Comparison of ENCODE assay signal across 11 cellular contexts in genomic region chr5:16713386-16713928, GRCh38.
DNase-seq lines count a peak whose midpoint lies in the region; ATAC-seq and TF ChIP-seq lines count a peak whose summit lies in the region.
"Had no signal": no experiment of that assay in that cellular context is flagged by ENCODE, and none has a peak within 500 bp of the region (broad histone marks: within the 10 kb centered on the region; RNA-seq: fewer than 3 reads in every experiment).

No MANE protein-coding gene starts in this region.

- H3K27ac ChIP-seq in Panc1 (ENCODE audit: low read length): no peak overlapping the region

- in situ Hi-C loops in Panc1 (cut with HindIII; ENCODE audit: low pct_unique_long_range_greater_than_20kb, low sequenced_read_pairs): no loop called here

- CTCF ChIA-PET in Panc1 (lab: Charles Lee): no interaction called here

- H3K36me3 ChIP-seq in Panc1 (ENCODE audit: control insufficient read depth, insufficient read depth, low read length): peaks cover 8% of the 10 kb centered on the region

- no peaks in the 10 kb centered on the region for H3K27me3 ChIP-seq in Panc1 (ENCODE audit: control insufficient read depth, insufficient read depth, low read length)

- H3K9me3 ChIP-seq in Panc1 (ENCODE audit: control insufficient read depth, insufficient read depth, low read depth, low read length): no peaks in the 10 kb centered on the region

- ATAC-seq in Panc1 (peak; percentile 38; the same call in 1 of the 2 replicates), GM21423 (IDR thresholded peaks at IDR 0.05; ENCODE audit: unreplicated experiment) (no peak), HG03571 (IDR thresholded peaks at IDR 0.05; ENCODE audit: unreplicated experiment) (no peak), HG02884 (IDR thresholded peaks at IDR 0.05; ENCODE audit: unreplicated experiment) (no peak)
- ATAC-seq: activated CD8-positive, alpha-beta memory T cell treated with anti-CD3 and anti-CD28 coated beads, Interleukin-2, amount 10 ng/mL, durations not matched to agents 7 days and 5 days had no signal

- H3K4me3 ChIP-seq in Panc1 (ENCODE audit: low read depth in 2 of 2, low read length in 2 of 2): no peak overlapping the region
- peak overlapping the region; percentile 23 for H3K4me3 ChIP-seq in fibroblast of villous mesenchyme (ENCODE audit: low read depth, low read length)

- TF ChIP-seq CTCF in Panc1 (IDR thresholded peaks at IDR 0.05): no peak
- no peak for TF ChIP-seq CTCF in fibroblast of villous mesenchyme (IDR thresholded peaks at IDR 0.05; ENCODE audit: insufficient read depth, low read depth, low read length)

- POLR2A ChIA-PET in Panc1 (lab: Charles Lee): no interaction called here

- BruUV-seq in Panc1 (replicated peaks; lab: Mats Ljungman, UMichigan): no TSS peak

- DNase-seq in COR-L47 (lab: John Stamatoyannopoulos, UW): peak; percentile 61
- no peak for DNase-seq in Panc1 (ENCODE audit: low read depth, low spot score)
- peak; percentile 28 for DNase-seq in fibroblast of villous mesenchyme (ENCODE audit: low read depth)
- DNase-seq in nucleus accumbens (lab: John Stamatoyannopoulos, UW): peak in 46 of 56 donors; percentile 15 to 82 (median 56)
- no peak for DNase-seq in DMS153 treated with DMSO at 0.1 percent for 48 hours (lab: John Stamatoyannopoulos, UW; ENCODE audit: unreplicated experiment)
- DNase-seq: activated CD8-positive, alpha-beta memory T cell treated with anti-CD3 and anti-CD28 coated beads, Interleukin-2, amount 10 ng/mL, durations not matched to agents 7 days and 5 days; DND-41; NCI-H2107 had no signal

- intact Hi-C loops in Panc1 (cut with micrococcal nuclease; ENCODE audit: unreplicated experiment): no loop called here

- H3K4me1 ChIP-seq in Panc1 (ENCODE audit: control insufficient read depth, insufficient read depth, low read length): no peaks in the 10 kb centered on the region

Comparison
In these comparisons a context has a peak if more than half of its experiments do, and no peak if none do; other contexts are left out.
1. DNase-seq: peak in COR-L47 (single experiment), fibroblast of villous mesenchyme (single experiment) and nucleus accumbens (46 of 56); none in Panc1 (single experiment) and DMS153 treated with DMSO at 0.1 percent for 48 hours (single experiment).